8 cellular contexts compared by ENCODE assay signal in genomic region chr11:118224512-118225180, GRCh38. TPM values are rescaled to one million over a fixed set of nuclear protein-coding genes. Genes with fewer than 3 reads are reported as not detected.
DNase-seq lines count a peak whose midpoint lies in the region; ATAC-seq, FAIRE-seq and TF ChIP-seq lines count a peak whose summit lies in the region.

TSS of gene JAML (minus strand) at chr11:118225011. CDS start at chr11:118214866, 10,145 bp downstream.

- no peak within 1 kb of the TSS for H2AFZ ChIP-seq in OCI-LY1 (ENCODE audit: low read length)

- POLR2A ChIA-PET in WTC11 (lab: Charles Lee) = no interaction called here

- H3K4me3 ChIP-seq in OCI-LY1 (ENCODE audit: low read depth, low read length, poor library complexity, severe bottlenecking) = peak within 1 kb of the TSS; percentile 59

- peaks cover 6% of the 10 kb centered on the region for H3K27me3 Mint-ChIP-seq in WTC11 (ENCODE audit: low read depth)

- H3K27ac Mint-ChIP-seq in WTC11 = no peak within 1 kb of the TSS

- H3K36me3 Mint-ChIP-seq in WTC11 = no peaks in the 10 kb centered on the region

- no peaks in the 10 kb centered on the region; the same call in 1 of the 2 replicates for H3K9me3 Mint-ChIP-seq in WTC11

- H4K20me1 ChIP-seq in OCI-LY1 (ENCODE audit: insufficient read depth, low read length) = no peaks in the 10 kb centered on the region

- TF ChIP-seq CTCF in OCI-LY1 (IDR thresholded peaks at IDR 0.05; ENCODE audit: low read length) = no peak
- TF ChIP-seq CTCF in WTC11 (IDR thresholded peaks at IDR 0.05) = no peak

- H3K4me2 ChIP-seq in OCI-LY1 (ENCODE audit: low read length) = peak within 1 kb of the TSS; percentile 83

- peaks cover 69% of the 10 kb centered on the region for H3K4me1 ChIP-seq in OCI-LY1 (ENCODE audit: insufficient read depth, low read length, severe bottlenecking)

- no peaks in the 10 kb centered on the region for H3K79me2 ChIP-seq in OCI-LY1 (ENCODE audit: insufficient read depth, low read length)

- FAIRE-seq in GM19239 (lab: Jason Lieb, UNC) = peak; percentile 91

- CTCF ChIA-PET in WTC11 (lab: Charles Lee) = interaction anchor here (1.2 kb wide), 1 partner anchor 26 kb away, joined by 3 read pairs; no protein-coding TSS in a partner anchor

- H3K27me3 ChIP-seq in OCI-LY1 (ENCODE audit: insufficient read depth, low read length) = no peaks in the 10 kb centered on the region

- peak within 1 kb of the TSS; percentile 95 for H3K27ac ChIP-seq in OCI-LY1 (ENCODE audit: low read depth, low read length, poor library complexity, severe bottlenecking)

- ATAC-seq in GM18505 (IDR thresholded peaks at IDR 0.05; ENCODE audit: unreplicated experiment) (no peak), WTC11 (no peak)

- H3K36me3 ChIP-seq in OCI-LY1 (ENCODE audit: insufficient read depth, low read length) = no peaks in the 10 kb centered on the region; the same call in none of the 2 replicates

- H3K4me1 Mint-ChIP-seq in WTC11 = no peaks in the 10 kb centered on the region

- DNase-seq in GM19239 (ENCODE audit: insufficient read length, low spot score) = no peak
- DNase-seq in activated naive CD4-positive, alpha-beta T cell treated with anti-CD3 and anti-CD28 coated beads, Interleukin-2, amount 50 U/mL, for 16 hours = peak; percentile 70
- DNase-seq in stimulated activated CD4-positive, alpha-beta T cell treated with anti-CD3 and anti-CD28 coated beads, Interleukin-1b, Interleukin-23, amount 100 ng/mL, for 48 hours = peak; percentile 76
- DNase-seq in occipital lobe (lab: John Stamatoyannopoulos, UW) = no peak
- DNase-seq in NCI-H1092 (lab: John Stamatoyannopoulos, UW) = no peak
- DNase-seq in WTC11 (ENCODE audit: low spot score) = no peak

- peak within 1 kb of the TSS; percentile 71 for H3K9ac ChIP-seq in OCI-LY1 (ENCODE audit: low read length)

- H3K4me3 Mint-ChIP-seq in WTC11 = no peak within 1 kb of the TSS

- no peaks in the 10 kb centered on the region for H3K9me3 ChIP-seq in OCI-LY1 (ENCODE audit: low read length)

- TF ChIP-seq POLR2A in GM18505 (IDR thresholded peaks at IDR 0.05; ENCODE audit: borderline replicate concordance, extremely low read depth, insufficient read depth, insufficient read length) = no peak

- H3F3A ChIP-seq in OCI-LY1 (ENCODE audit: insufficient read depth, low read length) = peaks cover 5% of the 10 kb centered on the region; the same call in 1 of the 2 replicates

- no peaks in the 10 kb centered on the region for H3K9me2 ChIP-seq in OCI-LY1 (ENCODE audit: low read depth, low read length)

TF ChIP-seq in WTC11, 78 proteins besides CTCF, POLR2A, EP300 and RAD21:
- TF ChIP-seq ELF4 (CRISPR knock-in tag; IDR thresholded peaks at IDR 0.05; ENCODE audit: low read depth) = no peak
- no peak for TF ChIP-seq SOX15 (CRISPR knock-in tag; IDR thresholded peaks at IDR 0.05)
- no peak for TF ChIP-seq NR2C2 (CRISPR knock-in tag; IDR thresholded peaks at IDR 0.05)
- TF ChIP-seq NFE2L1 (CRISPR knock-in tag; IDR thresholded peaks at IDR 0.05) = no peak
- no peak for TF ChIP-seq FOXJ3 (CRISPR knock-in tag; IDR thresholded peaks at IDR 0.05; ENCODE audit: borderline replicate concordance)
- no peak for TF ChIP-seq E2F1 (CRISPR knock-in tag; IDR thresholded peaks at IDR 0.05)
- no peak for TF ChIP-seq NFATC4 (CRISPR knock-in tag; IDR thresholded peaks at IDR 0.05)
- TF ChIP-seq ZBTB21 (CRISPR knock-in tag; IDR thresholded peaks at IDR 0.05; ENCODE audit: borderline replicate concordance) = no peak
- TF ChIP-seq SMAD4 (CRISPR knock-in tag; IDR thresholded peaks at IDR 0.05) = no peak
- TF ChIP-seq AFF4 (CRISPR knock-in tag; IDR thresholded peaks at IDR 0.05; ENCODE audit: borderline replicate concordance) = no peak
- TF ChIP-seq ATF6 (CRISPR knock-in tag; IDR thresholded peaks at IDR 0.05) = no peak
- TF ChIP-seq TEAD4 (CRISPR knock-in tag; IDR thresholded peaks at IDR 0.05) = no peak
- no peak for TF ChIP-seq HMGA2 (CRISPR knock-in tag; IDR thresholded peaks at IDR 0.05)

RNA-seq across cellular contexts. Expression of gene JAML, which starts in this region (rescaled TPM):
- 1.2 TPM for total RNA-seq in occipital lobe
- total RNA-seq in WTC11 (2021) = 0.24 to 0.37 TPM in 2 of 3 replicates, not detected in the other

Comparison
In these comparisons a context has a peak if more than half of its experiments do, and no peak if none do; other contexts are left out.
1. DNase-seq: peak in activated naive CD4-positive, alpha-beta T cell treated with anti-CD3 and anti-CD28 coated beads, Interleukin-2, amount 50 U/mL, for 16 hours (single experiment) and stimulated activated CD4-positive, alpha-beta T cell treated with anti-CD3 and anti-CD28 coated beads, Interleukin-1b, Interleukin-23, amount 100 ng/mL, for 48 hours (single experiment); none in GM19239 (single experiment), occipital lobe (single experiment), NCI-H1092 (single experiment) and WTC11 (single experiment).